8 cellular contexts compared by ENCODE assay signal in genomic region chr1:24186711-24186992, GRCh38. TPM values are rescaled to one million over a fixed set of nuclear protein-coding genes. Genes with fewer than 3 reads are reported as not detected.
DNase-seq lines count a peak whose midpoint lies in the region; ATAC-seq and TF ChIP-seq lines count a peak whose summit lies in the region.

No MANE protein-coding gene starts in this region.

- no peak for TF ChIP-seq CTCF in GM23338 (conservative IDR thresholded peaks at IDR 0.05; ENCODE audit: low read depth in 2 of 2)

- peak overlapping the region; percentile 59; the same call in 1 of the 2 replicates for H3K27ac ChIP-seq in GM23338 (ENCODE audit: low read depth)
- no peak overlapping the region for H3K27ac ChIP-seq in iPS DF 6.9 (ENCODE audit: low read length)
- H3K27ac ChIP-seq in skeletal muscle tissue (ENCODE audit: low read depth, low read length) = peak overlapping the region; percentile 65
- no peak overlapping the region for H3K27ac ChIP-seq in substantia nigra (ENCODE audit: low read depth, low read length, poor library complexity, severe bottlenecking)

- H3K27me3 ChIP-seq in GM23338 (ENCODE audit: insufficient read depth) (no peaks in the 10 kb centered on the region), iPS DF 6.9 (ENCODE audit: control insufficient read depth, insufficient read depth, low read length) (no peaks in the 10 kb centered on the region), skeletal muscle tissue (ENCODE audit: control insufficient read depth in 3 of 3, insufficient read depth in 3 of 3, low read length in 3 of 3) (peaks cover 0 to 8% (median 6%) of the 10 kb centered on the region in 3 donors)

- peak; percentile 5; the same call in 2 of the 3 replicates for ATAC-seq in GM23338
- ATAC-seq in activated CD8-positive, alpha-beta T cell treated with anti-CD3 and anti-CD28 coated beads, Interleukin-2, amount 10 ng/mL, durations not matched to agents 7 days and 5 days = no peak
- ATAC-seq in HG02610 (IDR thresholded peaks at IDR 0.05; ENCODE audit: unreplicated experiment) = no peak

- 0 out of 2 replicates have a peak, but pooled peaks cover 11% of the 10 kb centered on the region for H3K79me2 ChIP-seq in GM23338 (replicated peaks; ENCODE audit: insufficient read depth)

- no peaks in the 10 kb centered on the region for H3K9me2 ChIP-seq in GM23338 (ENCODE audit: insufficient read depth)

- H3K9me3 ChIP-seq in iPS DF 6.9 (ENCODE audit: control insufficient read depth, insufficient read depth, low read length) (no peaks in the 10 kb centered on the region), skeletal muscle tissue (ENCODE audit: control insufficient read depth in 3 of 3, low read length in 3 of 3) (no peaks in the 10 kb centered on the region)

- peak overlapping the region; percentile 91 for H3K4me2 ChIP-seq in GM23338

- no peaks in the 10 kb centered on the region; the same call in 1 of the 3 replicates for H3K36me3 Mint-ChIP-seq in GM23338 (ENCODE audit: low read depth)
- no peaks in the 10 kb centered on the region for H3K36me3 Mint-ChIP-seq in activated CD8-positive, alpha-beta T cell treated with anti-CD3 and anti-CD28 coated beads, Interleukin-2, amount 10 ng/mL, durations not matched to agents 7 days and 5 days (ENCODE audit: low read depth)

- H3K4me1 ChIP-seq in GM23338 (ENCODE audit: insufficient read depth) (peaks cover 12% of the 10 kb centered on the region), iPS DF 6.9 (ENCODE audit: control insufficient read depth, insufficient read depth, low read length) (peaks cover 3% of the 10 kb centered on the region; the same call in 1 of the 2 replicates), skeletal muscle tissue (ENCODE audit: control insufficient read depth in 3 of 3, insufficient read depth in 3 of 3, low read length in 3 of 3) (peaks cover 5 to 23% (median 15%) of the 10 kb centered on the region in 3 donors)

- peaks cover 10% of the 10 kb centered on the region for H3K4me1 Mint-ChIP-seq in GM23338
- peaks cover 44% of the 10 kb centered on the region for H3K4me1 Mint-ChIP-seq in activated CD8-positive, alpha-beta T cell treated with anti-CD3 and anti-CD28 coated beads, Interleukin-2, amount 10 ng/mL, durations not matched to agents 7 days and 5 days (ENCODE audit: low read depth)

- H3K9ac ChIP-seq in skeletal muscle tissue (ENCODE audit: low read depth in 1 of 3, low read length in 3 of 3) = peak overlapping the region in 2 of 3 donors; percentile 70 to 83

- DNase-seq in GM23338 (ENCODE audit: low spot score) (no peak), iPS DF 6.9 (ENCODE audit: low read depth, low spot score) (no peak), UCSD-AML1 (lab: John Stamatoyannopoulos, UW; ENCODE audit: unreplicated experiment) (no peak), substantia nigra (lab: John Stamatoyannopoulos, UW) (no peak), medulla oblongata (ENCODE audit: extremely low spot score) (no peak)
- DNase-seq in activated CD8-positive, alpha-beta T cell treated with anti-CD3 and anti-CD28 coated beads, Interleukin-2, amount 10 ng/mL, durations not matched to agents 7 days and 5 days = no peak

- H4K20me1 ChIP-seq in GM23338 (replicated peaks; ENCODE audit: insufficient read depth) = no peaks in the 10 kb centered on the region; the same call in 1 of the 2 replicates

- CTCF ChIA-PET in activated CD8-positive, alpha-beta T cell treated with anti-CD3 and anti-CD28 coated beads, Interleukin-2, amount 10 ng/mL, durations not matched to agents 7 days and 5 days (lab: Charles Lee) = interaction anchor here (0.9 to 9.2 kb wide), 4 partner anchors 13 to 199 kb away, joined by 3 to 124 read pairs (median 13); no protein-coding TSS in a partner anchor

- peak overlapping the region; percentile 72; the same call in 1 of the 2 replicates for H2AFZ ChIP-seq in GM23338

- H3K27me3 Mint-ChIP-seq in GM23338 (ENCODE audit: insufficient read depth, low read depth, poor library complexity) = peaks cover 18% of the 10 kb centered on the region
- no peaks in the 10 kb centered on the region for H3K27me3 Mint-ChIP-seq in activated CD8-positive, alpha-beta T cell treated with anti-CD3 and anti-CD28 coated beads, Interleukin-2, amount 10 ng/mL, durations not matched to agents 7 days and 5 days (ENCODE audit: low read depth)

- no peaks in the 10 kb centered on the region; the same call in 2 of the 3 replicates for H3K9me3 Mint-ChIP-seq in GM23338
- H3K9me3 Mint-ChIP-seq in activated CD8-positive, alpha-beta T cell treated with anti-CD3 and anti-CD28 coated beads, Interleukin-2, amount 10 ng/mL, durations not matched to agents 7 days and 5 days (ENCODE audit: insufficient read depth) = no peaks in the 10 kb centered on the region

- no CpG with 5 or more reads among the region's 8 CpGs for WGBS in iPS DF 6.9 (ENCODE audit: insufficient coverage, insufficient read length)

- H3K36me3 ChIP-seq in GM23338 (ENCODE audit: insufficient read depth) (no peaks in the 10 kb centered on the region), iPS DF 6.9 (ENCODE audit: control insufficient read depth, insufficient read depth, low read length) (no peaks in the 10 kb centered on the region), skeletal muscle tissue (ENCODE audit: control insufficient read depth in 3 of 3, insufficient read depth in 3 of 3, low read length in 3 of 3) (no peaks in the 10 kb centered on the region)

- POLR2A ChIA-PET in activated CD8-positive, alpha-beta T cell treated with anti-CD3 and anti-CD28 coated beads, Interleukin-2, amount 10 ng/mL, durations not matched to agents 7 days and 5 days (lab: Charles Lee) = no interaction called here

- H3K27ac Mint-ChIP-seq in GM23338 = no peak overlapping the region
- H3K27ac Mint-ChIP-seq in activated CD8-positive, alpha-beta T cell treated with anti-CD3 and anti-CD28 coated beads, Interleukin-2, amount 10 ng/mL, durations not matched to agents 7 days and 5 days = peak overlapping the region; percentile 52

- no peaks in the 10 kb centered on the region for H3F3A ChIP-seq in GM23338 (replicated peaks; ENCODE audit: low read depth)

- peak overlapping the region; percentile 74 for H3K4me3 Mint-ChIP-seq in GM23338
- H3K4me3 Mint-ChIP-seq in activated CD8-positive, alpha-beta T cell treated with anti-CD3 and anti-CD28 coated beads, Interleukin-2, amount 10 ng/mL, durations not matched to agents 7 days and 5 days = peak overlapping the region; percentile 76

- H3K4me3 ChIP-seq in GM23338 (peak overlapping the region; percentile 89), iPS DF 6.9 (ENCODE audit: low read length) (peak overlapping the region; percentile 79; the same call in 1 of the 2 replicates), skeletal muscle tissue (ENCODE audit: low read length in 3 of 3) (peak overlapping the region; percentile 38 to 80 (median 61))

TF ChIP-seq in GM23338, 12 proteins besides CTCF, POLR2A, EP300 and RAD21 (continues in another document):
- no peak for TF ChIP-seq POLR2AphosphoS5 (IDR thresholded peaks at IDR 0.05; ENCODE audit: low read depth)
- TF ChIP-seq JUNB (IDR thresholded peaks at IDR 0.05; ENCODE audit: unreplicated experiment) = no peak
- TF ChIP-seq ZNF331 (CRISPR knock-in tag; IDR thresholded peaks at IDR 0.05; ENCODE audit: low read depth) = no peak
- TF ChIP-seq REST (IDR thresholded peaks at IDR 0.05; ENCODE audit: unreplicated experiment) = no peak

RNA-seq across cellular contexts. Expression of gene IFNLR1, which starts 0.4 kb away (rescaled TPM):
- total RNA-seq in GM23338 (2014; rRNA removed; shearing (Covaris generic)) = 4.2 and 4.3 TPM in 2 replicates
- polyA plus RNA-seq in GM23338 (2016; fragmentation: Nextera tagmentation; extraction: Ambion mirVana) = 6.2 and 8.9 TPM in 2 replicates
- total RNA-seq in activated CD8-positive, alpha-beta T cell treated with anti-CD3 and anti-CD28 coated beads, Interleukin-2, amount 10 ng/mL, durations not matched to agents 7 days and 5 days = 1 to 10 TPM; 2.6 to 4.0 TPM
- not detected for total RNA-seq in skeletal muscle tissue

RNA-seq across cellular contexts. Expression of gene IL22RA1, which starts 43.7 kb away (rescaled TPM):
- total RNA-seq in GM23338 (2014; rRNA removed; shearing (Covaris generic)) = 0.28 TPM in 1 of 2 replicates, not detected in the other
- polyA plus RNA-seq in GM23338 (2016; fragmentation: Nextera tagmentation; extraction: Ambion mirVana) = 0.11 TPM in 1 of 2 replicates, not detected in the other
- not detected for total RNA-seq in activated CD8-positive, alpha-beta T cell treated with anti-CD3 and anti-CD28 coated beads, Interleukin-2, amount 10 ng/mL, durations not matched to agents 7 days and 5 days
- total RNA-seq in skeletal muscle tissue = not detected

Comparison
In these comparisons a context has a peak if more than half of its experiments do, and no peak if none do; other contexts are left out.
1. H3K27ac ChIP-seq: peak in GM23338 (single experiment) and skeletal muscle tissue (single experiment); none in iPS DF 6.9 (single experiment) and substantia nigra (single experiment).
2. Peak in every context shown above with its lines, with median percentiles within 50 percentile points of each other: H3K4me3 ChIP-seq.